In genomic region chr4:59307609-59308008, GRCh38 we compare ENCODE assay signal across 35 cellular contexts.
"Had no signal": no experiment of that assay in that cellular context is flagged by ENCODE, and none has a peak within 500 bp of the region (broad histone marks: within the 10 kb centered on the region; RNA-seq: fewer than 3 reads in every experiment).

No MANE protein-coding gene starts in this region.

- H3K27ac ChIP-seq: KMS-11 had no signal

- H3K9me3 ChIP-seq: MG63 had no signal

- H3K27me3 ChIP-seq: MG63 had no signal

- H3K4me3 ChIP-seq: MG63 had no signal

- H3K36me3 ChIP-seq: MG63 had no signal

- H3K9ac ChIP-seq: KMS-11 had no signal

- H3K4me2 ChIP-seq: KMS-11 had no signal

- DNase-seq: Karpas-422, Kasumi-1, MG63, MM.1S, MV-4-11, NCI-H1048, NCI-H1092, NCI-H1092 treated with DMSO at 0.1 percent for 48 hours, NCI-H1105, NCI-H1105 treated with DMSO at 0.1 percent for 48 hours, NCI-H1417, NCI-H1417 treated with DMSO at 0.1 percent for 48 hours, NCI-H1436, NCI-H1436 treated with DMSO at 0.1 percent for 48 hours, NCI-H146, NCI-H1694, NCI-H1694 treated with DMSO at 0.1 percent for 48 hours, NCI-H187, NCI-H187 treated with DMSO at 0.1 percent for 48 hours, NCI-H1930, NCI-H2029, NCI-H2029 treated with DMSO at 0.1 percent for 48 hours, NCI-H2081, NCI-H2081 treated with DMSO at 0.1 percent for 48 hours, NCI-H2107, NCI-H2171, NCI-H2171 treated with DMSO at 0.1 percent for 48 hours, NCI-H2227 treated with DMSO at 0.1 percent for 48 hours, NCI-H226, NCI-H345, NCI-H446, NCI-H446 treated with DMSO at 0.1 percent for 48 hours, NCI-H510A, NCI-H510A treated with DMSO at 0.1 percent for 48 hours had no signal
